ENCODE assay signal across 9 cellular contexts in genomic region chr11:68314886-68315580, GRCh38. TPM values are rescaled to one million over a fixed set of nuclear protein-coding genes. Genes with fewer than 3 reads are reported as not detected.
DNase-seq lines count a peak whose midpoint lies in the region; ATAC-seq and TF ChIP-seq lines count a peak whose summit lies in the region.
"Had no signal": no experiment of that assay in that cellular context is flagged by ENCODE, and none has a peak within 500 bp of the region (broad histone marks: within the 10 kb centered on the region; RNA-seq: fewer than 3 reads in every experiment).

No MANE protein-coding gene starts in this region.

- TF ChIP-seq POLR2A in prostate gland (IDR thresholded peaks at IDR 0.05), result no peak

- ATAC-seq in HG02763 (IDR thresholded peaks at IDR 0.05; ENCODE audit: unreplicated experiment), result no peak
- ATAC-seq in GM21825 (IDR thresholded peaks at IDR 0.05; ENCODE audit: unreplicated experiment), result no peak

- POLR2A ChIA-PET in HEK293T (lab: Yijun Ruan, JAX), result no interaction called here

- H3K27ac ChIP-seq in SK-N-MC (peak overlapping the region; percentile 76), prostate gland (peak overlapping the region; percentile 60 to 79)

- H3K36me3 Mint-ChIP-seq in glutamatergic neuron (ENCODE audit: unreplicated experiment), result no peaks in the 10 kb centered on the region

- H3K27me3 Mint-ChIP-seq in glutamatergic neuron (ENCODE audit: unreplicated experiment), result peaks cover 8% of the 10 kb centered on the region

- intact Hi-C loops in prostate gland (cut with DNase I), result loop anchor here (5.0 kb wide), 2 partner anchors 43 to 67 kb away; partner anchors contain the start of gene C11orf24

- H3K27me3 ChIP-seq in prostate gland (replicated peaks; ENCODE audit: insufficient read depth), result no peaks in the 10 kb centered on the region

- DNase-seq in SK-N-MC (ENCODE audit: low read depth, low spot score) (no peak), glutamatergic neuron (no peak), prostate gland (ENCODE audit: low spot score) (no peak), hypothalamus (lab: John Stamatoyannopoulos, UW) (no peak), HEK293T (ENCODE audit: extremely low spot score) (no peak)
- DNase-seq: activated CD4-positive, CD25-positive, alpha-beta regulatory T cell treated with anti-CD3 and anti-CD28 coated beads, Interleukin-2, amount 50 U/mL, for 72 hours had no signal

- CTCF ChIA-PET in HEK293T (lab: Yijun Ruan, JAX), result no interaction called here

- H3K9me3 Mint-ChIP-seq in glutamatergic neuron (ENCODE audit: unreplicated experiment), result peaks cover 10% of the 10 kb centered on the region

- H3K4me1 ChIP-seq in ES-I3 (ENCODE audit: insufficient read depth, low read length) (peaks cover 22% of the 10 kb centered on the region), prostate gland (replicated peaks) (peaks cover 6% of the 10 kb centered on the region)

- H3K9me3 ChIP-seq in ES-I3 (ENCODE audit: control insufficient read depth, insufficient read depth, low read length) (no peaks in the 10 kb centered on the region), SK-N-MC (ENCODE audit: low read depth, low read length) (no peaks in the 10 kb centered on the region), prostate gland (no peaks in the 10 kb centered on the region)

- H3K4me1 Mint-ChIP-seq in glutamatergic neuron (ENCODE audit: low read depth, unreplicated experiment), result peaks cover 8% of the 10 kb centered on the region

- 29% methylated on average over 19 of the region's 19 CpGs for WGBS in prostate gland

- peak overlapping the region; percentile 90 for H3K4me3 Mint-ChIP-seq in glutamatergic neuron (ENCODE audit: unreplicated experiment)

- H3K27ac Mint-ChIP-seq in glutamatergic neuron (ENCODE audit: unreplicated experiment), result no peak overlapping the region

- H3K36me3 ChIP-seq in ES-I3 (ENCODE audit: insufficient read depth, low read length) (no peaks in the 10 kb centered on the region), SK-N-MC (ENCODE audit: insufficient read depth, low read length) (no peaks in the 10 kb centered on the region), prostate gland (no peaks in the 10 kb centered on the region)

- H3K4me3 ChIP-seq in SK-N-MC (peak overlapping the region; percentile 98), prostate gland (peak overlapping the region in 1 of 2 donors; percentile 75)

- TF ChIP-seq CTCF in glutamatergic neuron (IDR thresholded peaks at IDR 0.05; ENCODE audit: partially characterized antibody, unreplicated experiment) (no peak), prostate gland (IDR thresholded peaks at IDR 0.05) (no peak)

- H3K9ac ChIP-seq in ES-I3 (ENCODE audit: low read depth, low read length) (peak overlapping the region; percentile 83), SK-N-MC (ENCODE audit: insufficient read length) (peak overlapping the region; percentile 76)

TF ChIP-seq in HEK293T, 16 proteins besides CTCF, POLR2A, EP300 and RAD21:
- TF ChIP-seq HDGF (IDR thresholded peaks at IDR 0.05; ENCODE audit: borderline replicate concordance) (no peak), BHLHE40 (IDR thresholded peaks at IDR 0.05; ENCODE audit: borderline replicate concordance) (no peak), ZNF384 (IDR thresholded peaks at IDR 0.05) (no peak), TARDBP (IDR thresholded peaks at IDR 0.05) (no peak), LEF1 (IDR thresholded peaks at IDR 0.05; ENCODE audit: borderline replicate concordance) (no peak), PKNOX1 (IDR thresholded peaks at IDR 0.05) (no peak), L3MBTL2 (conservative IDR thresholded peaks at IDR 0.05) (no peak), ARNT (IDR thresholded peaks at IDR 0.05) (no peak), FOXA1 (IDR thresholded peaks at IDR 0.05) (no peak), FOXK2 (IDR thresholded peaks at IDR 0.05) (no peak), ELF4 (IDR thresholded peaks at IDR 0.05) (no peak), FOXM1 (IDR thresholded peaks at IDR 0.05; ENCODE audit: borderline replicate concordance) (no peak)

RNA-seq across cellular contexts. Expression of gene LRP5, which starts 2.6 kb away (rescaled TPM):
- total RNA-seq in glutamatergic neuron (ENCODE audit: unreplicated experiment) (17.4 TPM), prostate gland (10 to 100 TPM; 48.3 to 57.1 TPM)

RNA-seq across cellular contexts. Expression of gene C11orf24, which starts 43.3 kb away (rescaled TPM):
- 58.4 TPM for total RNA-seq in glutamatergic neuron (ENCODE audit: unreplicated experiment)
- total RNA-seq in prostate gland, result 10 to 100 TPM; 25.1 to 61.0 TPM
